Comparison of ENCODE assay signal across 11 cellular contexts in genomic region chr6:3884007-3884745, GRCh38. TPM values are rescaled to one million over a fixed set of nuclear protein-coding genes. Genes with fewer than 3 reads are reported as not detected.
A peak's percentile ranks its signal among the peaks of the same experiment; 100 is the strongest.
DNase-seq lines count a peak whose midpoint lies in the region; ATAC-seq, FAIRE-seq and TF ChIP-seq lines count a peak whose summit lies in the region.
"Had no signal": no experiment of that assay in that cellular context is flagged by ENCODE, and none has a peak within 500 bp of the region (broad histone marks: within the 10 kb centered on the region; RNA-seq: fewer than 3 reads in every experiment).

No MANE protein-coding gene starts in this region.

- H3K27me3 ChIP-seq in GM23248 (replicated peaks; ENCODE audit: insufficient read depth): no peaks in the 10 kb centered on the region
- no peaks in the 10 kb centered on the region for H3K27me3 ChIP-seq in RWPE2 (ENCODE audit: insufficient read depth, poor library complexity, severe bottlenecking)
- H3K27me3 ChIP-seq in heart left ventricle: no peaks in the 10 kb centered on the region
- H3K27me3 ChIP-seq: upper lobe of left lung had no signal

- peak; percentile 81 for ATAC-seq in RWPE2 (ENCODE audit: low read depth)
- ATAC-seq in heart left ventricle: peak; percentile 24 to 73 (median 52)
- peak; percentile 66 for ATAC-seq in sciatic nerve
- no peak for ATAC-seq in HG03175 (IDR thresholded peaks at IDR 0.05; ENCODE audit: unreplicated experiment)
- ATAC-seq in GM18502 (IDR thresholded peaks at IDR 0.05; ENCODE audit: poor library complexity, unreplicated experiment): no peak

- 22 to 23% methylated on average over 6 of the region's 6 CpGs for WGBS in GM23248 (ENCODE audit: low coverage in 1 of 2, low lambda C conversion rate in 2 of 2, missing lambda C conversion rate in 2 of 2), 2 experiments
- WGBS in heart left ventricle, 4 donors: 42 to 61% (median 49%) methylated on average over 6 of the region's 6 CpGs

- no peaks in the 10 kb centered on the region for H4K20me1 ChIP-seq in GM23248 (ENCODE audit: insufficient read depth)

- 0 out of 2 replicates have a peak overlapping the region, but pooled peaks have one; percentile 12 for H2AFZ ChIP-seq in GM23248

- intact Hi-C loops in heart left ventricle (cut with DNase I): loop anchor here in 3 of 10 donors (5.0 to 10.0 kb wide), 3 partner anchors 67 to 599 kb away; no protein-coding TSS in a partner anchor
- intact Hi-C loops in sciatic nerve (cut with DNase I): no loop called here

- TF ChIP-seq POLR2A in heart left ventricle (IDR thresholded peaks at IDR 0.05): no peak
- no peak for TF ChIP-seq POLR2A in GM12892 (IDR thresholded peaks at IDR 0.05; ENCODE audit: low read depth, low read length)

- H3K9me3 ChIP-seq in GM23248 (ENCODE audit: low read depth): no peaks in the 10 kb centered on the region
- no peaks in the 10 kb centered on the region for H3K9me3 ChIP-seq in RWPE2 (ENCODE audit: severe bottlenecking)
- no peaks in the 10 kb centered on the region for H3K9me3 ChIP-seq in heart left ventricle
- H3K9me3 ChIP-seq: esophagus squamous epithelium, upper lobe of left lung had no signal

- H3K36me3 ChIP-seq in GM23248 (ENCODE audit: low read depth) (no peaks in the 10 kb centered on the region), RWPE2 (ENCODE audit: low read depth) (no peaks in the 10 kb centered on the region), heart left ventricle (no peaks in the 10 kb centered on the region)
- H3K36me3 ChIP-seq: esophagus squamous epithelium, upper lobe of left lung had no signal

- peaks cover 31% of the 10 kb centered on the region for H3F3A ChIP-seq in GM23248 (ENCODE audit: insufficient read depth)

- H3K9me2 ChIP-seq in GM23248 (ENCODE audit: insufficient read depth): no peaks in the 10 kb centered on the region

- H3K9ac ChIP-seq in GM23248: peak overlapping the region; percentile 68; the same call in 1 of the 2 replicates

- H3K4me2 ChIP-seq in GM23248 (ENCODE audit: unreplicated experiment): peak overlapping the region; percentile 70

- TF ChIP-seq CTCF in RWPE2 (IDR thresholded peaks at IDR 0.05; ENCODE audit: poor library complexity, severe bottlenecking) (no peak), heart left ventricle (IDR thresholded peaks at IDR 0.05) (no peak)

- H3K4me1 ChIP-seq in GM23248 (ENCODE audit: insufficient read depth) (peaks cover 32% of the 10 kb centered on the region), RWPE2 (ENCODE audit: insufficient read depth, poor library complexity, severe bottlenecking) (no peaks in the 10 kb centered on the region), heart left ventricle (peaks cover 0 to 44% (median 21%) of the 10 kb centered on the region in 12 donors)

- H3K4me3 ChIP-seq in GM23248 (no peak overlapping the region), RWPE2 (ENCODE audit: severe bottlenecking) (no peak overlapping the region), heart left ventricle (no peak overlapping the region)
- H3K4me3 ChIP-seq: esophagus squamous epithelium, SK-N-MC, upper lobe of left lung had no signal

- H3K27ac ChIP-seq in GM23248: peak overlapping the region; percentile 96
- H3K27ac ChIP-seq in RWPE2 (ENCODE audit: poor library complexity, severe bottlenecking): peak overlapping the region; percentile 32
- H3K27ac ChIP-seq in heart left ventricle: peak overlapping the region; percentile 19 to 67 (median 55)
- H3K27ac ChIP-seq: SK-N-MC had no signal

- DNase-seq in GM23248: peak; percentile 80
- DNase-seq in RWPE2 (ENCODE audit: low spot score): no peak
- DNase-seq in heart left ventricle: no peak
- no peak for DNase-seq in sciatic nerve (ENCODE audit: low spot score)
- no peak for DNase-seq in GM12892 (ENCODE audit: insufficient read length)
- no peak for DNase-seq in effector CD4-positive, alpha-beta T cell
- DNase-seq: esophagus squamous epithelium, upper lobe of left lung had no signal

- in situ Hi-C loops in GM23248 (cut with MboI): loop anchor here (10.0 kb wide), 1 partner anchor 139 kb away; no protein-coding TSS in a partner anchor

- no peak for FAIRE-seq in GM12892 (lab: Jason Lieb, UNC)

- H3K79me2 ChIP-seq in GM23248 (ENCODE audit: insufficient read depth): no peaks in the 10 kb centered on the region

RNA-seq across cellular contexts. Expression of gene FAM50B, which starts 35.0 kb away (rescaled TPM):
- total RNA-seq in GM23248 (2014; rRNA removed; shearing (Covaris generic)): 6.1 and 7.6 TPM in 2 replicates
- 12.1 and 14.0 TPM in 2 replicates for polyA plus RNA-seq in GM23248 (2016; fragmentation: Nextera tagmentation; extraction: Ambion mirVana)
- 10 to 100 TPM; 13.6 to 29.1 (median 21.5) TPM for total RNA-seq in heart left ventricle
- polyA plus RNA-seq in heart left ventricle: 10 to 100 TPM; 11.7 to 23.3 TPM
- 9.6 TPM for total RNA-seq in sciatic nerve
- 1.5 TPM for polyA plus RNA-seq in GM12892 (2012; ENCODE audit: missing spikeins)

Comparison
In these comparisons a context has a peak if more than half of its experiments do, and no peak if none do; other contexts are left out.
1. H3K27ac ChIP-seq: peak in every context shown above with its lines; median percentile 96 in GM23248; 55 in heart left ventricle; 32 in RWPE2.
2. ATAC-seq: peak in RWPE2 (single experiment), heart left ventricle (4 of 4) and sciatic nerve (single experiment); none in HG03175 (single experiment) and GM18502 (single experiment).